In genomic region chr14:61281186-61281676, GRCh38 we compare ENCODE assay signal across 8 cellular contexts. TPM values are rescaled to one million over a fixed set of nuclear protein-coding genes. Genes with fewer than 3 reads are reported as not detected.
DNase-seq lines count a peak whose midpoint lies in the region; ATAC-seq, FAIRE-seq and TF ChIP-seq lines count a peak whose summit lies in the region.

TSS of gene TMEM30B (minus strand) at chr14:61281338. CDS start at chr14:61281147, 191 bp downstream.

- peak; percentile 89 for DNase-seq in NCI-H2196 (lab: John Stamatoyannopoulos, UW; ENCODE audit: unreplicated experiment)
- DNase-seq in adipocyte (ENCODE audit: low read depth) = no peak
- DNase-seq in keratinocyte (ENCODE audit: low read depth, low spot score) = peak; percentile 69
- DNase-seq in stimulated activated CD8-positive, alpha-beta memory T cell treated with anti-CD3 and anti-CD28 coated beads, Interleukin-4, amount 100 ng/mL, for 24 hours (ENCODE audit: low read depth) = peak; percentile 8
- DNase-seq in RCC 7860 (ENCODE audit: low spot score) = no peak
- no peak for DNase-seq in KBM-7

- H3K4me1 ChIP-seq in ES-I3 (ENCODE audit: insufficient read depth, low read length) (no peaks in the 10 kb centered on the region), adipocyte (ENCODE audit: control insufficient read depth, insufficient read depth, low read length) (peaks cover 43% of the 10 kb centered on the region), keratinocyte (ENCODE audit: control insufficient read depth, extremely low read depth, insufficient read depth, low read length) (peaks cover 25% of the 10 kb centered on the region)

- FAIRE-seq in keratinocyte (lab: Jason Lieb, UNC) (peak; percentile 93), RCC 7860 (lab: Jason Lieb, UNC) (no peak)

- H3K79me2 ChIP-seq in keratinocyte (ENCODE audit: control insufficient read depth, insufficient read depth, low read length) = peaks cover 20% of the 10 kb centered on the region

- ATAC-seq in GM19328 (IDR thresholded peaks at IDR 0.05; ENCODE audit: unreplicated experiment) = no peak

- H3K4me2 ChIP-seq in keratinocyte (ENCODE audit: control insufficient read depth, extremely low read depth, insufficient read depth, low read depth, low read length) = peak within 1 kb of the TSS; percentile 99

- no peaks in the 10 kb centered on the region for H3K27me3 ChIP-seq in adipocyte (replicated peaks; ENCODE audit: control insufficient read depth, insufficient read depth, low read length)
- H3K27me3 ChIP-seq in keratinocyte (ENCODE audit: control insufficient read depth, extremely low read depth, insufficient read depth, low read length) = no peaks in the 10 kb centered on the region

- H3K4me3 ChIP-seq in adipocyte (ENCODE audit: low read length) (peak within 1 kb of the TSS; percentile 89), keratinocyte (ENCODE audit: control insufficient read depth in 2 of 3, extremely low read depth in 1 of 3, insufficient read depth in 2 of 3, low read depth in 1 of 3, low read length in 3 of 3) (peak within 1 kb of the TSS; percentile 62 to 82 (median 80))

- H3K9me3 ChIP-seq in ES-I3 (ENCODE audit: control insufficient read depth, insufficient read depth, low read length) (no peaks in the 10 kb centered on the region), adipocyte (ENCODE audit: control insufficient read depth, low read length) (peaks cover 4% of the 10 kb centered on the region), keratinocyte (ENCODE audit: control insufficient read depth, low read depth, low read length) (no peaks in the 10 kb centered on the region)

- H3K36me3 ChIP-seq in ES-I3 (ENCODE audit: insufficient read depth, low read length) = no peaks in the 10 kb centered on the region
- no peaks in the 10 kb centered on the region for H3K36me3 ChIP-seq in adipocyte (ENCODE audit: control insufficient read depth, insufficient read depth, low read length, severe bottlenecking)
- H3K36me3 ChIP-seq in keratinocyte (ENCODE audit: control insufficient read depth in 2 of 2, extremely low read depth in 1 of 2, insufficient read depth in 2 of 2, low read length in 2 of 2) = no peaks in the 10 kb centered on the region

- peak within 1 kb of the TSS; percentile 83 for H3K27ac ChIP-seq in keratinocyte (ENCODE audit: control insufficient read depth, insufficient read depth, low read length)

- no peaks in the 10 kb centered on the region for H3K9me1 ChIP-seq in keratinocyte (ENCODE audit: control insufficient read depth, extremely low read depth, insufficient read depth, low read length)

- dilution Hi-C loops in keratinocyte (cut with MboI; ENCODE audit: extremely low pct_ligation_motif_present, low sequenced_read_pairs) = no loop called here

- in situ Hi-C loops in KBM-7 (cut with MboI; ENCODE audit: low pct_unique_long_range_greater_than_20kb, low sequenced_read_pairs) = no loop called here

- peak within 1 kb of the TSS; percentile 65 for H2AFZ ChIP-seq in keratinocyte (ENCODE audit: control insufficient read depth, low read length)

- peaks cover 5% of the 10 kb centered on the region for H4K20me1 ChIP-seq in keratinocyte (ENCODE audit: control insufficient read depth, extremely low read depth, insufficient read depth, low read length)

- H3K9ac ChIP-seq in ES-I3 (ENCODE audit: low read depth, low read length) (peak within 1 kb of the TSS; percentile 76), adipocyte (ENCODE audit: low read length) (peak within 1 kb of the TSS; percentile 92), keratinocyte (ENCODE audit: control insufficient read depth, extremely low read depth, insufficient read depth, low read length) (peak within 1 kb of the TSS; percentile 81)

- no peak for TF ChIP-seq CTCF in keratinocyte (optimal IDR thresholded peaks at IDR 0.05 in 1 of 3, IDR thresholded peaks at IDR 0.05 in 1 of 3, conservative IDR thresholded peaks at IDR 0.05 in 1 of 3; ENCODE audit: extremely low read depth in 1 of 3, insufficient read depth in 2 of 3, low read length in 3 of 3)

RNA-seq across cellular contexts. Expression of gene TMEM30B, which starts in this region (rescaled TPM):
- 5.6 to 8.7 TPM (median 8.1 TPM) in 3 replicates for polyA plus RNA-seq in keratinocyte
- polyA plus RNA-seq in keratinocyte (2011; ENCODE audit: low read depth) = 5.7 TPM
- 6.8 and 8.1 TPM in 2 replicates for polyA plus RNA-seq in keratinocyte (2011; cell fraction: cytosol; rRNA removed)
- 8.0 and 8.3 TPM in 2 replicates for polyA plus RNA-seq in keratinocyte (2011; cell fraction: nucleus; rRNA removed)
- polyA plus RNA-seq in keratinocyte (2012; ENCODE audit: low replicate concordance) = 12.9 and 13.9 TPM in 2 replicates
- polyA minus RNA-seq in keratinocyte = 5.2 to 23.4 TPM (median 6.1 TPM) in 3 replicates
- polyA minus RNA-seq in keratinocyte (2011; cell fraction: cytosol; rRNA and poly(A)+ RNA removed) = 25.9 TPM
- 11.1 and 12.2 TPM in 2 replicates for polyA minus RNA-seq in keratinocyte (2011; cell fraction: nucleus; rRNA and poly(A)+ RNA removed)

Comparison
In these comparisons a context has a peak if more than half of its experiments do, and no peak if none do; other contexts are left out.
1. DNase-seq: peak in NCI-H2196 (single experiment), keratinocyte (single experiment) and stimulated activated CD8-positive, alpha-beta memory T cell treated with anti-CD3 and anti-CD28 coated beads, Interleukin-4, amount 100 ng/mL, for 24 hours (single experiment); none in adipocyte (single experiment), RCC 7860 (single experiment) and KBM-7 (single experiment).
2. Peak in every context shown above with its lines, with median percentiles within 50 percentile points of each other: H3K9ac ChIP-seq.